Comparison of ENCODE assay signal across 10 cellular contexts in the genomic region with DNA sequence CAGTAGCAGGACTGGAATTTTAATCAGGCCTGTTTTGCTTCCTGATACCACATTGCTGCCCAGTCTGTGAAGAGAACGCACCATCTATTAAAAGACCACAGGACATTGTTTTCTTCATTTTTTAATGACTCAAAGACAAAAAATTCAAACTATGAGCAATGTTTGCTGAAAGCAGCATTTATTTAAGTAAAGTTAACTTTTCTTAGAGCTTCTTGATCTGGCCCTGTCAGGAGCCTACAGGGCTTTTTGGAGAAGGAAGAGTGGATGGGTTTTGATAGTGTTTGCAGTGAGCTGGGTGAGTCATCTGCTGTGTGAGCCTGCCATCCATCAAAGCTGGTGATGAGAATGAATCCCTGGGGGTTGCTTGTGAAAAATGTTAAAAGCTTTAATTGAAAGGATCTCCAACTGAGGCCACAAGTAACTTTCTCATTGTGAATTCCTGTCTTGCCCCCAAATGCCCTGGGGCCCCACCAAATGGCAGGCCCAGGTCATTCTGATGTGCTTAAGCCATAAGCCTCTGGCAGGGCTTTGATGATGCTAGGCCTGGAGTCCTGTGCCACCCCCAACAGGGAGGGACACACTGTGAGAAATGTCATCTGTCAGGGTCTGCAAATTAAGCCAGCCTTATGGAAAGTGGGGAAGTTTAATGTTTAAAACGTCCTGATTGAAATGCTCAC.
A peak's percentile ranks its signal among the peaks of the same experiment; 100 is the strongest.
DNase-seq lines count a peak whose midpoint lies in the region; ATAC-seq and TF ChIP-seq lines count a peak whose summit lies in the region.
"Had no signal": no experiment of that assay in that cellular context is flagged by ENCODE, and none has a peak within 500 bp of the region (broad histone marks: within the 10 kb centered on the region; RNA-seq: fewer than 3 reads in every experiment).

No MANE protein-coding gene starts in this region.

- H3K4me3 ChIP-seq in HEK293 (ENCODE audit: low read depth, low read length) (no peak overlapping the region), hepatocyte (no peak overlapping the region)
- H3K4me3 ChIP-seq: lower lobe of right lung had no signal

- no peaks in the 10 kb centered on the region for H3K36me3 Mint-ChIP-seq in activated naive CD4-positive, alpha-beta T cell treated with anti-CD3 and anti-CD28 coated beads, Interleukin-2, amount 10 ng/mL, durations not matched to agents 7 days and 5 days
- H3K36me3 Mint-ChIP-seq: CD4-positive, alpha-beta memory T cell had no signal

- intact Hi-C loops in posterior cingulate gyrus (cut with DNase I) = no loop called here

- no peaks in the 10 kb centered on the region for H3K9me3 Mint-ChIP-seq in activated naive CD4-positive, alpha-beta T cell treated with anti-CD3 and anti-CD28 coated beads, Interleukin-2, amount 10 ng/mL, durations not matched to agents 7 days and 5 days
- H3K9me3 Mint-ChIP-seq: CD4-positive, alpha-beta memory T cell had no signal

- H3K4me3 Mint-ChIP-seq in activated naive CD4-positive, alpha-beta T cell treated with anti-CD3 and anti-CD28 coated beads, Interleukin-2, amount 10 ng/mL, durations not matched to agents 7 days and 5 days = no peak overlapping the region
- H3K4me3 Mint-ChIP-seq: CD4-positive, alpha-beta memory T cell had no signal

- POLR2A ChIA-PET in HEK293 (lab: Yijun Ruan, JAX) = no interaction called here

- CTCF ChIA-PET in HEK293 (lab: Yijun Ruan, JAX) = interaction anchor here (0.6 to 1.2 kb wide), 2 partner anchors 77 to 115 kb away, joined by 3 read pairs; no protein-coding TSS in a partner anchor
- CTCF ChIA-PET in activated naive CD4-positive, alpha-beta T cell treated with anti-CD3 and anti-CD28 coated beads, Interleukin-2, amount 10 ng/mL, durations not matched to agents 7 days and 5 days (lab: Charles Lee) = no interaction called here

- H3K4me1 ChIP-seq in HEK293 (ENCODE audit: control insufficient read depth, insufficient read depth, low read length) = peaks cover 6% of the 10 kb centered on the region
- peaks cover 3% of the 10 kb centered on the region for H3K4me1 ChIP-seq in hepatocyte (ENCODE audit: insufficient read depth)
- H3K4me1 ChIP-seq: lower lobe of right lung had no signal

- WGBS in hepatocyte (ENCODE audit: low lambda C conversion rate, missing lambda C conversion rate) = 41% methylated on average over 2 of the region's 2 CpGs

- H3K27me3 Mint-ChIP-seq in activated naive CD4-positive, alpha-beta T cell treated with anti-CD3 and anti-CD28 coated beads, Interleukin-2, amount 10 ng/mL, durations not matched to agents 7 days and 5 days = peaks cover 17% of the 10 kb centered on the region

- H3K9me2 ChIP-seq in hepatocyte (replicated peaks; ENCODE audit: insufficient read depth) = no peaks in the 10 kb centered on the region

- H2AFZ ChIP-seq in hepatocyte = no peak overlapping the region

- no peak overlapping the region for H3K4me2 ChIP-seq in hepatocyte

- TF ChIP-seq CTCF in HEK293 (tag by site-specific recombination; IDR thresholded peaks at IDR 0.05) = no peak
- TF ChIP-seq CTCF in hepatocyte (IDR thresholded peaks at IDR 0.05; ENCODE audit: poor library complexity) = no peak

- H3K36me3 ChIP-seq in HEK293 (ENCODE audit: control insufficient read depth in 2 of 2, insufficient read depth in 1 of 2, low read length in 2 of 2) (no peaks in the 10 kb centered on the region), hepatocyte (replicated peaks; ENCODE audit: insufficient read depth, low read depth) (no peaks in the 10 kb centered on the region)
- H3K36me3 ChIP-seq: lower lobe of right lung had no signal

- H3K27ac Mint-ChIP-seq in activated naive CD4-positive, alpha-beta T cell treated with anti-CD3 and anti-CD28 coated beads, Interleukin-2, amount 10 ng/mL, durations not matched to agents 7 days and 5 days = no peak overlapping the region
- H3K27ac Mint-ChIP-seq: CD4-positive, alpha-beta memory T cell had no signal

- no peaks in the 10 kb centered on the region for H4K20me1 ChIP-seq in hepatocyte (ENCODE audit: insufficient read depth, poor library complexity, severe bottlenecking)

- H3K79me2 ChIP-seq in hepatocyte = no peaks in the 10 kb centered on the region

- H3K27ac ChIP-seq in HEK293 (ENCODE audit: extremely low read depth, low read depth, low read length) (no peak overlapping the region), hepatocyte (peak overlapping the region; percentile 64)
- H3K27ac ChIP-seq: lower lobe of right lung had no signal

- peak; percentile 91 for ATAC-seq in SK-N-SH treated with all-trans-retinoic acid at 6 μM for 48 hours
- ATAC-seq: lower lobe of right lung had no signal

- no peaks in the 10 kb centered on the region for H3K27me3 ChIP-seq in hepatocyte

- DNase-seq in A172 (ENCODE audit: low spot score) = peak; percentile 97
- DNase-seq in hepatocyte (ENCODE audit: low spot score) = peak; percentile 56
- DNase-seq in activated naive CD4-positive, alpha-beta T cell treated with anti-CD3 and anti-CD28 coated beads, Interleukin-2, amount 10 ng/mL, durations not matched to agents 7 days and 5 days = no peak
- no peak for DNase-seq in posterior cingulate gyrus
- DNase-seq in HT-29 (ENCODE audit: low spot score) = no peak
- DNase-seq in NCI-H748 treated with DMSO at 0.1 percent for 48 hours (lab: John Stamatoyannopoulos, UW) = no peak
- DNase-seq: CD4-positive, alpha-beta memory T cell; lower lobe of right lung had no signal

- H3K9me3 ChIP-seq in HEK293 (ENCODE audit: control insufficient read depth, insufficient read depth, low read depth, low read length) = no peaks in the 10 kb centered on the region
- no peaks in the 10 kb centered on the region for H3K9me3 ChIP-seq in hepatocyte (ENCODE audit: low read depth)
- H3K9me3 ChIP-seq: lower lobe of right lung had no signal

- no peaks in the 10 kb centered on the region for H3K4me1 Mint-ChIP-seq in activated naive CD4-positive, alpha-beta T cell treated with anti-CD3 and anti-CD28 coated beads, Interleukin-2, amount 10 ng/mL, durations not matched to agents 7 days and 5 days

TF ChIP-seq in HEK293, 187 proteins besides CTCF, POLR2A, EP300 and RAD21 (continues in another document):
- TF ChIP-seq ZIC2 (tag by site-specific recombination; IDR thresholded peaks at IDR 0.05) (peak; percentile 92), ZNF155 (tag by site-specific recombination; IDR thresholded peaks at IDR 0.05) (no peak), ZNF223 (tag by site-specific recombination; IDR thresholded peaks at IDR 0.05) (no peak), ZNF768 (tag by site-specific recombination; IDR thresholded peaks at IDR 0.05) (no peak), GLI2 (tag by site-specific recombination; IDR thresholded peaks at IDR 0.05; ENCODE audit: borderline replicate concordance, low read depth) (peak; percentile 63; the same call in 1 of the 2 replicates), ZNF184 (tag by site-specific recombination; IDR thresholded peaks at IDR 0.05) (no peak), ZNF626 (tag by site-specific recombination; IDR thresholded peaks at IDR 0.05) (no peak)
- TF ChIP-seq, protein P1, sequence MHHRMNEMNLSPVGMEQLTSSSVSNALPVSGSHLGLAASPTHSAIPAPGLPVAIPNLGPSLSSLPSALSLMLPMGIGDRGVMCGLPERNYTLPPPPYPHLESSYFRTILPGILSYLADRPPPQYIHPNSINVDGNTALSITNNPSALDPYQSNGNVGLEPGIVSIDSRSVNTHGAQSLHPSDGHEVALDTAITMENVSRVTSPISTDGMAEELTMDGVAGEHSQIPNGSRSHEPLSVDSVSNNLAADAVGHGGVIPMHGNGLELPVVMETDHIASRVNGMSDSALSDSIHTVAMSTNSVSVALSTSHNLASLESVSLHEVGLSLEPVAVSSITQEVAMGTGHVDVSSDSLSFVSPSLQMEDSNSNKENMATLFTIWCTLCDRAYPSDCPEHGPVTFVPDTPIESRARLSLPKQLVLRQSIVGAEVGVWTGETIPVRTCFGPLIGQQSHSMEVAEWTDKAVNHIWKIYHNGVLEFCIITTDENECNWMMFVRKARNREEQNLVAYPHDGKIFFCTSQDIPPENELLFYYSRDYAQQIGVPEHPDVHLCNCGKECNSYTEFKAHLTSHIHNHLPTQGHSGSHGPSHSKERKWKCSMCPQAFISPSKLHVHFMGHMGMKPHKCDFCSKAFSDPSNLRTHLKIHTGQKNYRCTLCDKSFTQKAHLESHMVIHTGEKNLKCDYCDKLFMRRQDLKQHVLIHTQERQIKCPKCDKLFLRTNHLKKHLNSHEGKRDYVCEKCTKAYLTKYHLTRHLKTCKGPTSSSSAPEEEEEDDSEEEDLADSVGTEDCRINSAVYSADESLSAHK (tag by site-specific recombination; IDR thresholded peaks at IDR 0.05) = 0 out of 2 replicates have a peak, but pooled peaks have one; percentile 34

TF ChIP-seq in SK-N-SH treated with all-trans-retinoic acid at 6 μM for 48 hours, 23 proteins besides CTCF, POLR2A, EP300 and RAD21 (continues in another document):
- TF ChIP-seq GLIS3 (CRISPR knock-in tag; IDR thresholded peaks at IDR 0.05) (0 out of 2 replicates have a peak, but pooled peaks have one; percentile 20), ARNTL (CRISPR knock-in tag; IDR thresholded peaks at IDR 0.05; ENCODE audit: borderline replicate concordance, low read depth) (no peak), ZC3H10 (CRISPR knock-in tag; IDR thresholded peaks at IDR 0.05) (peak; percentile 74), ZFP3 (CRISPR knock-in tag; IDR thresholded peaks at IDR 0.05) (0 out of 2 replicates have a peak, but pooled peaks have one; percentile 42), ESRRG (CRISPR knock-in tag; IDR thresholded peaks at IDR 0.05) (peak; percentile 68; the same call in 1 of the 2 replicates), TOX (CRISPR knock-in tag; IDR thresholded peaks at IDR 0.05; ENCODE audit: borderline replicate concordance) (peak; percentile 41; the same call in 1 of the 2 replicates)
- TF ChIP-seq, protein P2, sequence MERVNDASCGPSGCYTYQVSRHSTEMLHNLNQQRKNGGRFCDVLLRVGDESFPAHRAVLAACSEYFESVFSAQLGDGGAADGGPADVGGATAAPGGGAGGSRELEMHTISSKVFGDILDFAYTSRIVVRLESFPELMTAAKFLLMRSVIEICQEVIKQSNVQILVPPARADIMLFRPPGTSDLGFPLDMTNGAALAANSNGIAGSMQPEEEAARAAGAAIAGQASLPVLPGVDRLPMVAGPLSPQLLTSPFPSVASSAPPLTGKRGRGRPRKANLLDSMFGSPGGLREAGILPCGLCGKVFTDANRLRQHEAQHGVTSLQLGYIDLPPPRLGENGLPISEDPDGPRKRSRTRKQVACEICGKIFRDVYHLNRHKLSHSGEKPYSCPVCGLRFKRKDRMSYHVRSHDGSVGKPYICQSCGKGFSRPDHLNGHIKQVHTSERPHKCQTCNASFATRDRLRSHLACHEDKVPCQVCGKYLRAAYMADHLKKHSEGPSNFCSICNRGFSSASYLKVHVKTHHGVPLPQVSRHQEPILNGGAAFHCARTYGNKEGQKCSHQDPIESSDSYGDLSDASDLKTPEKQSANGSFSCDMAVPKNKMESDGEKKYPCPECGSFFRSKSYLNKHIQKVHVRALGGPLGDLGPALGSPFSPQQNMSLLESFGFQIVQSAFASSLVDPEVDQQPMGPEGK (CRISPR knock-in tag; IDR thresholded peaks at IDR 0.05; ENCODE audit: borderline replicate concordance) = peak; percentile 86

Comparison
In these comparisons a context has a peak if more than half of its experiments do, and no peak if none do; other contexts are left out.
1. DNase-seq: peak in A172 (single experiment) and hepatocyte (single experiment); none in activated naive CD4-positive, alpha-beta T cell treated with anti-CD3 and anti-CD28 coated beads, Interleukin-2, amount 10 ng/mL, durations not matched to agents 7 days and 5 days (single experiment), posterior cingulate gyrus (0 of 10), HT-29 (single experiment) and NCI-H748 treated with DMSO at 0.1 percent for 48 hours (single experiment).